Comparison of ENCODE assay signal across 12 cellular contexts in genomic region chr13:45242070-45242469, GRCh38. TPM values are rescaled to one million over a fixed set of nuclear protein-coding genes. Genes with fewer than 3 reads are reported as not detected.
DNase-seq lines count a peak whose midpoint lies in the region; ATAC-seq and TF ChIP-seq lines count a peak whose summit lies in the region.
"Had no signal": no experiment of that assay in that cellular context is flagged by ENCODE, and none has a peak within 500 bp of the region (broad histone marks: within the 10 kb centered on the region; RNA-seq: fewer than 3 reads in every experiment).

No MANE protein-coding gene starts in this region.

- intact Hi-C loops in activated CD4-positive, alpha-beta T cell treated with anti-CD3 and anti-CD28 coated beads, Interleukin-2, amount 10 ng/mL, durations not matched to agents 24 days and 14 days (cut with micrococcal nuclease) = no loop called here

- no peaks in the 10 kb centered on the region for H3K36me3 ChIP-seq in neural progenitor cell
- H3K36me3 ChIP-seq: vagina had no signal

- H3K9me3 ChIP-seq in neural progenitor cell (ENCODE audit: low read depth) = no peaks in the 10 kb centered on the region
- H3K9me3 ChIP-seq: vagina had no signal

- DNase-seq in ELR (ENCODE audit: low read depth) (peak; percentile 49), NCI-H446 treated with DMSO at 0.1 percent for 48 hours (lab: John Stamatoyannopoulos, UW) (peak; percentile 46), nephron progenitor cell (no peak), DMS79 (lab: John Stamatoyannopoulos, UW) (no peak), activated gamma-delta T cell treated with Interleukin-2 at 50 U/mL for 16 hours (no peak), neural progenitor cell (ENCODE audit: low spot score) (no peak)
- no peak for DNase-seq in activated CD4-positive, alpha-beta T cell treated with anti-CD3 and anti-CD28 coated beads, Interleukin-2, amount 10 ng/mL, durations not matched to agents 24 days and 14 days
- DNase-seq: activated naive CD4-positive, alpha-beta T cell treated with anti-CD3 and anti-CD28 coated beads, Interleukin-2, amount 50 U/mL, for 16 hours; NCI-H1417 had no signal

- no peak overlapping the region for H2AFZ ChIP-seq in neural progenitor cell (replicated peaks)

- peak overlapping the region; percentile 2 for H3K27ac Mint-ChIP-seq in nephron progenitor cell
- no peak overlapping the region for H3K27ac Mint-ChIP-seq in neural progenitor cell
- no peak overlapping the region for H3K27ac Mint-ChIP-seq in activated CD4-positive, alpha-beta T cell treated with anti-CD3 and anti-CD28 coated beads, Interleukin-2, amount 10 ng/mL, durations not matched to agents 24 days and 14 days

- no peaks in the 10 kb centered on the region for H3K27me3 ChIP-seq in neural progenitor cell
- H3K27me3 ChIP-seq: vagina had no signal

- H3K4me3 ChIP-seq in neural progenitor cell = no peak overlapping the region
- H3K4me3 ChIP-seq: vagina had no signal

- no peaks in the 10 kb centered on the region for H4K20me1 ChIP-seq in neural progenitor cell (ENCODE audit: low read depth)

- H3K36me3 Mint-ChIP-seq in nephron progenitor cell (ENCODE audit: low read depth) (peaks cover 15% of the 10 kb centered on the region), neural progenitor cell (no peaks in the 10 kb centered on the region)
- H3K36me3 Mint-ChIP-seq in activated CD4-positive, alpha-beta T cell treated with anti-CD3 and anti-CD28 coated beads, Interleukin-2, amount 10 ng/mL, durations not matched to agents 24 days and 14 days (ENCODE audit: low read depth) = peaks cover 2% of the 10 kb centered on the region

- peaks cover 5% of the 10 kb centered on the region for H3K4me1 Mint-ChIP-seq in nephron progenitor cell
- H3K4me1 Mint-ChIP-seq in neural progenitor cell = peaks cover 5% of the 10 kb centered on the region
- H3K4me1 Mint-ChIP-seq in activated CD4-positive, alpha-beta T cell treated with anti-CD3 and anti-CD28 coated beads, Interleukin-2, amount 10 ng/mL, durations not matched to agents 24 days and 14 days = peaks cover 2% of the 10 kb centered on the region

- peaks cover 6% of the 10 kb centered on the region for H3K79me2 ChIP-seq in neural progenitor cell (ENCODE audit: low read depth)

- ATAC-seq in esophagus mucosa = peak; percentile 43

- H3K27me3 Mint-ChIP-seq in nephron progenitor cell (ENCODE audit: low read depth, poor library complexity) (no peaks in the 10 kb centered on the region), neural progenitor cell (ENCODE audit: insufficient read depth, low read depth) (no peaks in the 10 kb centered on the region)
- no peaks in the 10 kb centered on the region for H3K27me3 Mint-ChIP-seq in activated CD4-positive, alpha-beta T cell treated with anti-CD3 and anti-CD28 coated beads, Interleukin-2, amount 10 ng/mL, durations not matched to agents 24 days and 14 days

- H3K9me3 Mint-ChIP-seq in nephron progenitor cell (no peaks in the 10 kb centered on the region), neural progenitor cell (no peaks in the 10 kb centered on the region)
- no peaks in the 10 kb centered on the region for H3K9me3 Mint-ChIP-seq in activated CD4-positive, alpha-beta T cell treated with anti-CD3 and anti-CD28 coated beads, Interleukin-2, amount 10 ng/mL, durations not matched to agents 24 days and 14 days

- H3K4me2 ChIP-seq in neural progenitor cell = no peak overlapping the region

- no peaks in the 10 kb centered on the region for H3K4me1 ChIP-seq in neural progenitor cell

- no peak overlapping the region for H3K9ac ChIP-seq in neural progenitor cell

- no peak overlapping the region for H3K27ac ChIP-seq in neural progenitor cell
- H3K27ac ChIP-seq: vagina had no signal

- TF ChIP-seq CTCF in nephron progenitor cell (IDR thresholded peaks at IDR 0.05) (no peak), neural progenitor cell (IDR thresholded peaks at IDR 0.05) (no peak)

- H3F3A ChIP-seq in neural progenitor cell (ENCODE audit: low read depth) = no peaks in the 10 kb centered on the region

- no peak overlapping the region for H3K4me3 Mint-ChIP-seq in nephron progenitor cell
- no peak overlapping the region for H3K4me3 Mint-ChIP-seq in neural progenitor cell
- no peak overlapping the region for H3K4me3 Mint-ChIP-seq in activated CD4-positive, alpha-beta T cell treated with anti-CD3 and anti-CD28 coated beads, Interleukin-2, amount 10 ng/mL, durations not matched to agents 24 days and 14 days

RNA-seq across cellular contexts. Expression of gene KCTD4, which starts 41.2 kb away (rescaled TPM):
- not detected for total RNA-seq in esophagus mucosa
- not detected in 2 replicates for total RNA-seq in neural progenitor cell (ENCODE audit: low replicate concordance)
- not detected in 2 replicates for total RNA-seq in activated CD4-positive, alpha-beta T cell treated with anti-CD3 and anti-CD28 coated beads, Interleukin-2, amount 10 ng/mL, durations not matched to agents 24 days and 14 days
- total RNA-seq: T-helper 1 cell treated with Interleukin-12 subunit alpha and Interleukin-12 subunit beta and Interleukin-4 antibody, amounts not matched to agents 30 ng/mL and 1 ng/mL, for 36 hours; vagina had no signal

Comparison
In these comparisons a context has a peak if more than half of its experiments do, and no peak if none do; other contexts are left out.
1. DNase-seq: peak in ELR (single experiment) and NCI-H446 treated with DMSO at 0.1 percent for 48 hours (single experiment); none in nephron progenitor cell (single experiment), DMS79 (single experiment), activated gamma-delta T cell treated with Interleukin-2 at 50 U/mL for 16 hours (single experiment), neural progenitor cell (single experiment) and activated CD4-positive, alpha-beta T cell treated with anti-CD3 and anti-CD28 coated beads, Interleukin-2, amount 10 ng/mL, durations not matched to agents 24 days and 14 days (single experiment).